Comparison of ENCODE assay signal across 12 cellular contexts in genomic region chr14:21026251-21026987, GRCh38. TPM values are rescaled to one million over a fixed set of nuclear protein-coding genes. Genes with fewer than 3 reads are reported as not detected.
DNase-seq lines count a peak whose midpoint lies in the region; ATAC-seq, FAIRE-seq and TF ChIP-seq lines count a peak whose summit lies in the region.
"Had no signal": no experiment of that assay in that cellular context is flagged by ENCODE, and none has a peak within 500 bp of the region (broad histone marks: within the 10 kb centered on the region; RNA-seq: fewer than 3 reads in every experiment).

No MANE protein-coding gene starts in this region.

- H3K4me3 Mint-ChIP-seq in brain: peak overlapping the region; percentile 82 to 96 (median 93)

- intact Hi-C loops in gastrocnemius medialis (cut with DNase I; ENCODE audit: low total_unique reads): no loop called here

- H3K9me3 ChIP-seq in ES-I3 (ENCODE audit: control insufficient read depth, insufficient read depth, low read length): no peaks in the 10 kb centered on the region
- H3K9me3 ChIP-seq in liver (ENCODE audit: control insufficient read depth in 4 of 4, low read length in 3 of 4): no peaks in the 10 kb centered on the region
- H3K9me3 ChIP-seq in gastrocnemius medialis: no peaks in the 10 kb centered on the region

- H3K4me3 ChIP-seq in liver (ENCODE audit: low read depth in 1 of 3, low read length in 3 of 3) (no peak overlapping the region), gastrocnemius medialis (peak overlapping the region; percentile 95 to 99 (median 99))

- WGBS in liver: 68% methylated on average over 8 of the region's 8 CpGs

- peaks cover 20% of the 10 kb centered on the region for H3K27me3 Mint-ChIP-seq in brain

- no peak for TF ChIP-seq CTCF in brain (conservative IDR thresholded peaks at IDR 0.05)
- TF ChIP-seq CTCF in liver (IDR thresholded peaks at IDR 0.05; ENCODE audit: low read depth, low read length, missing input control): no peak
- TF ChIP-seq CTCF in gastrocnemius medialis (IDR thresholded peaks at IDR 0.05 in 4 of 5, conservative IDR thresholded peaks at IDR 0.05 in 1 of 5): no peak

- peaks cover 3% of the 10 kb centered on the region for H3K36me3 Mint-ChIP-seq in brain

- peaks cover 38% of the 10 kb centered on the region for H3K4me1 Mint-ChIP-seq in brain

- H3K9me3 Mint-ChIP-seq in brain: no peaks in the 10 kb centered on the region

- H3K27ac Mint-ChIP-seq in brain: peak overlapping the region in 4 of 5 experiments; percentile 89 to 96 (median 95)

- no peaks in the 10 kb centered on the region for H3K36me3 ChIP-seq in ES-I3 (ENCODE audit: insufficient read depth, low read length)
- H3K36me3 ChIP-seq in liver (ENCODE audit: control insufficient read depth in 4 of 4, insufficient read depth in 3 of 4, low read depth in 1 of 4, low read length in 3 of 4): peaks cover 0 to 24% (median 8%) of the 10 kb centered on the region in 4 donors
- peaks cover 0 to 20% of the 10 kb centered on the region in 2 donors for H3K36me3 ChIP-seq in gastrocnemius medialis

- TF ChIP-seq POLR2A in gastrocnemius medialis (IDR thresholded peaks at IDR 0.05) (no peak), GM12891 (IDR thresholded peaks at IDR 0.05; ENCODE audit: low read depth, low read length) (no peak)

- no peak for TF ChIP-seq RAD21 in liver (IDR thresholded peaks at IDR 0.05)

- H3K9ac ChIP-seq in ES-I3 (ENCODE audit: low read depth, low read length): peak overlapping the region; percentile 54
- H3K9ac ChIP-seq in liver (ENCODE audit: low read depth in 1 of 2, low read length in 2 of 2): no peak overlapping the region

- in situ Hi-C loops in gastrocnemius medialis (cut with MboI; ENCODE audit: low sequenced_read_pairs in 4 of 4): loop anchor here in 1 of 4 donors (25.0 kb wide), 1 partner anchor 564 kb away; the partner anchor contains the start of genes APEX1, OSGEP, PIP4P1 and PNP

- DNase-seq in gastrocnemius medialis: peak in 1 of 2 donors; percentile 56
- DNase-seq in T-helper 2 cell: no peak
- DNase-seq in COLO668 (lab: John Stamatoyannopoulos, UW; ENCODE audit: unreplicated experiment): no peak
- DNase-seq in GM12891 (ENCODE audit: insufficient read length, low spot score): no peak
- DNase-seq: activated T-cell treated with anti-CD3 and anti-CD28 coated beads, Interleukin-2, amount 50 U/mL, for 48 hours; DND-41; NCI-H446 treated with DMSO at 0.1 percent for 48 hours had no signal

- peaks cover 12% of the 10 kb centered on the region; the same call in 1 of the 2 replicates for H3K4me1 ChIP-seq in ES-I3 (ENCODE audit: insufficient read depth, low read length)
- peaks cover 3 to 39% (median 32%) of the 10 kb centered on the region in 4 donors for H3K4me1 ChIP-seq in liver (ENCODE audit: control insufficient read depth in 4 of 4, insufficient read depth in 4 of 4, low read length in 3 of 4)
- peaks cover 52 to 56% of the 10 kb centered on the region in 2 donors for H3K4me1 ChIP-seq in gastrocnemius medialis

- H3K27me3 ChIP-seq in liver (ENCODE audit: control insufficient read depth in 4 of 4, insufficient read depth in 4 of 4, low read length in 3 of 4): no peaks in the 10 kb centered on the region
- no peaks in the 10 kb centered on the region for H3K27me3 ChIP-seq in gastrocnemius medialis

- peak overlapping the region; percentile 87 to 88 for H3K27ac ChIP-seq in liver (ENCODE audit: low read depth in 1 of 2, low read length in 2 of 2)
- peak overlapping the region; percentile 97 to 100 (median 100) for H3K27ac ChIP-seq in gastrocnemius medialis

- no peak for FAIRE-seq in GM12891 (lab: Jason Lieb, UNC)

- ATAC-seq in gastrocnemius medialis: peak in 1 of 2 donors; percentile 15
- no peak for ATAC-seq in HG02884 (IDR thresholded peaks at IDR 0.05; ENCODE audit: unreplicated experiment)

TF ChIP-seq in liver, 16 proteins besides CTCF, POLR2A, EP300 and RAD21 (continues in another document):
- TF ChIP-seq HNF4G (IDR thresholded peaks at IDR 0.05): no peak
- TF ChIP-seq RXRA (IDR thresholded peaks at IDR 0.05): no peak
- TF ChIP-seq TAF1 (conservative IDR thresholded peaks at IDR 0.05): no peak
- no peak for TF ChIP-seq SP1 (IDR thresholded peaks at IDR 0.05)
- no peak for TF ChIP-seq EGR1 (IDR thresholded peaks at IDR 0.05; ENCODE audit: low read depth in 2 of 2)
- TF ChIP-seq JUND (IDR thresholded peaks at IDR 0.05): no peak
- TF ChIP-seq, protein P1, sequence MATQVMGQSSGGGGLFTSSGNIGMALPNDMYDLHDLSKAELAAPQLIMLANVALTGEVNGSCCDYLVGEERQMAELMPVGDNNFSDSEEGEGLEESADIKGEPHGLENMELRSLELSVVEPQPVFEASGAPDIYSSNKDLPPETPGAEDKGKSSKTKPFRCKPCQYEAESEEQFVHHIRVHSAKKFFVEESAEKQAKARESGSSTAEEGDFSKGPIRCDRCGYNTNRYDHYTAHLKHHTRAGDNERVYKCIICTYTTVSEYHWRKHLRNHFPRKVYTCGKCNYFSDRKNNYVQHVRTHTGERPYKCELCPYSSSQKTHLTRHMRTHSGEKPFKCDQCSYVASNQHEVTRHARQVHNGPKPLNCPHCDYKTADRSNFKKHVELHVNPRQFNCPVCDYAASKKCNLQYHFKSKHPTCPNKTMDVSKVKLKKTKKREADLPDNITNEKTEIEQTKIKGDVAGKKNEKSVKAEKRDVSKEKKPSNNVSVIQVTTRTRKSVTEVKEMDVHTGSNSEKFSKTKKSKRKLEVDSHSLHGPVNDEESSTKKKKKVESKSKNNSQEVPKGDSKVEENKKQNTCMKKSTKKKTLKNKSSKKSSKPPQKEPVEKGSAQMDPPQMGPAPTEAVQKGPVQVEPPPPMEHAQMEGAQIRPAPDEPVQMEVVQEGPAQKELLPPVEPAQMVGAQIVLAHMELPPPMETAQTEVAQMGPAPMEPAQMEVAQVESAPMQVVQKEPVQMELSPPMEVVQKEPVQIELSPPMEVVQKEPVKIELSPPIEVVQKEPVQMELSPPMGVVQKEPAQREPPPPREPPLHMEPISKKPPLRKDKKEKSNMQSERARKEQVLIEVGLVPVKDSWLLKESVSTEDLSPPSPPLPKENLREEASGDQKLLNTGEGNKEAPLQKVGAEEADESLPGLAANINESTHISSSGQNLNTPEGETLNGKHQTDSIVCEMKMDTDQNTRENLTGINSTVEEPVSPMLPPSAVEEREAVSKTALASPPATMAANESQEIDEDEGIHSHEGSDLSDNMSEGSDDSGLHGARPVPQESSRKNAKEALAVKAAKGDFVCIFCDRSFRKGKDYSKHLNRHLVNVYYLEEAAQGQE (IDR thresholded peaks at IDR 0.05): no peak

TF ChIP-seq in GM12891, 5 proteins besides CTCF, POLR2A, EP300 and RAD21:
- no peak for TF ChIP-seq TAF1 (IDR thresholded peaks at IDR 0.05; ENCODE audit: low read depth, low read length)
- no peak for TF ChIP-seq POLR2AphosphoS5 (IDR thresholded peaks at IDR 0.05; ENCODE audit: low read depth, low read length)

RNA-seq across cellular contexts. Expression of gene NDRG2, which starts 1.6 kb away (rescaled TPM):
- polyA plus RNA-seq in brain (ENCODE audit: insufficient read depth, low read depth, low replicate concordance): 870 TPM
- total RNA-seq in liver: 100 to 1,000 TPM; 107 to 191 TPM
- polyA plus RNA-seq in liver: 100 to 1,000 TPM in 1 of 2 donors, 10 to 100 TPM in 1; 72.9 to 156 TPM
- total RNA-seq in gastrocnemius medialis: 1,000 to 10,000 TPM in 3 of 4 donors, 100 to 1,000 TPM in 1; 759 to 2,790 (median 1,841) TPM
- not detected for polyA plus RNA-seq in GM12891 (2012; ENCODE audit: low read depth, missing spikeins)

RNA-seq across cellular contexts. Expression of gene TPPP2, which starts 3.6 kb away (rescaled TPM):
- not detected for polyA plus RNA-seq in brain (ENCODE audit: insufficient read depth, low read depth, low replicate concordance)
- 1 to 10 TPM; 1.6 to 5.9 TPM for total RNA-seq in liver
- polyA plus RNA-seq in liver: 1 to 10 TPM; 1.5 to 1.6 TPM
- total RNA-seq in gastrocnemius medialis: 1 to 10 TPM in 2 of 4 donors, under 1 TPM in 2; 0.22 to 2.3 (median 1.1) TPM
- polyA plus RNA-seq in GM12891 (2012; ENCODE audit: low read depth, missing spikeins): not detected
- total RNA-seq: myocyte had no signal

RNA-seq across cellular contexts. Expression of gene RNASE13, which starts 8.2 kb away (rescaled TPM):
- polyA plus RNA-seq in brain (ENCODE audit: insufficient read depth, low read depth, low replicate concordance) (not detected), liver (not detected)
- total RNA-seq in liver (under 1 TPM; 0.05 to 0.08 TPM), gastrocnemius medialis (not detected)
- not detected for polyA plus RNA-seq in GM12891 (2012; ENCODE audit: low read depth, missing spikeins)
- total RNA-seq: myocyte had no signal

RNA-seq across cellular contexts. Expression of gene RNASE7, which starts 15.7 kb away (rescaled TPM):
- polyA plus RNA-seq in brain (ENCODE audit: insufficient read depth, low read depth, low replicate concordance): not detected
- total RNA-seq in liver: under 1 TPM in 1 of 2 donors, not detected in 1; 0.33 TPM
- polyA plus RNA-seq in liver: under 1 TPM; 0.11 to 0.12 TPM
- under 1 TPM in 1 of 4 donors, not detected in 3; 0.55 TPM for total RNA-seq in gastrocnemius medialis
- polyA plus RNA-seq in GM12891 (2012; ENCODE audit: low read depth, missing spikeins): not detected
- total RNA-seq: myocyte had no signal

RNA-seq across cellular contexts. Expression of gene SLC39A2, which starts 27.3 kb away (rescaled TPM):
- not detected for polyA plus RNA-seq in brain (ENCODE audit: insufficient read depth, low read depth, low replicate concordance)
- total RNA-seq in liver: under 1 TPM in 1 of 2 donors, not detected in 1; 0.08 TPM
- under 1 TPM in 1 of 2 donors, not detected in 1; 0.05 TPM for polyA plus RNA-seq in liver
- not detected for total RNA-seq in gastrocnemius medialis
- polyA plus RNA-seq in GM12891 (2012; ENCODE audit: low read depth, missing spikeins): not detected
- total RNA-seq: myocyte had no signal

Comparison
In these comparisons a context has a peak if more than half of its experiments do, and no peak if none do; other contexts are left out.
1. H3K4me3 ChIP-seq: peak in gastrocnemius medialis (4 of 4); none in liver (0 of 3).